ENCODE assay signal across 8 cellular contexts in genomic region chr15:32641517-32642059, GRCh38. TPM values are rescaled to one million over a fixed set of nuclear protein-coding genes. Genes with fewer than 3 reads are reported as not detected.
A peak's percentile ranks its signal among the peaks of the same experiment; 100 is the strongest.
DNase-seq lines count a peak whose midpoint lies in the region; ATAC-seq and TF ChIP-seq lines count a peak whose summit lies in the region.

TSS of gene SCG5 (plus strand) at chr15:32641710. CDS start at chr15:32643593, 1,883 bp downstream.

- ATAC-seq in RWPE2 (ENCODE audit: low read depth) (peak; percentile 86), HG03457 (IDR thresholded peaks at IDR 0.05; ENCODE audit: unreplicated experiment) (no peak), HG02642 (IDR thresholded peaks at IDR 0.05; ENCODE audit: poor library complexity, unreplicated experiment) (no peak)

- peaks cover 16% of the 10 kb centered on the region for H3K4me1 ChIP-seq in RWPE2 (ENCODE audit: insufficient read depth, poor library complexity, severe bottlenecking)

- no peak within 1 kb of the TSS for H3K27ac ChIP-seq in RWPE2 (ENCODE audit: poor library complexity, severe bottlenecking)

- H3K9me3 Mint-ChIP-seq in activated CD4-positive, alpha-beta memory T cell treated with anti-CD3 and anti-CD28 coated beads, Interleukin-2, amount 10 ng/mL, durations not matched to agents 7 days and 5 days = no peaks in the 10 kb centered on the region

- no peaks in the 10 kb centered on the region for H3K9me3 ChIP-seq in RWPE2 (ENCODE audit: severe bottlenecking)

- H3K27me3 ChIP-seq in RWPE2 (ENCODE audit: insufficient read depth, poor library complexity, severe bottlenecking) = no peaks in the 10 kb centered on the region

- H3K27ac Mint-ChIP-seq in activated CD4-positive, alpha-beta memory T cell treated with anti-CD3 and anti-CD28 coated beads, Interleukin-2, amount 10 ng/mL, durations not matched to agents 7 days and 5 days = no peak within 1 kb of the TSS

- H3K4me3 ChIP-seq in RWPE2 (ENCODE audit: severe bottlenecking) (peak within 1 kb of the TSS; percentile 15), fibroblast of villous mesenchyme (ENCODE audit: low read depth, low read length) (peak within 1 kb of the TSS; percentile 53)

- no peaks in the 10 kb centered on the region for H3K27me3 Mint-ChIP-seq in activated CD4-positive, alpha-beta memory T cell treated with anti-CD3 and anti-CD28 coated beads, Interleukin-2, amount 10 ng/mL, durations not matched to agents 7 days and 5 days

- CTCF ChIA-PET in activated CD4-positive, alpha-beta memory T cell treated with anti-CD3 and anti-CD28 coated beads, Interleukin-2, amount 10 ng/mL, durations not matched to agents 7 days and 5 days (lab: Charles Lee) = interaction anchor here (1.0 kb wide), 1 partner anchor 11 kb away, joined by 4 read pairs; no protein-coding TSS in a partner anchor

- DNase-seq in HT1080 (ENCODE audit: low read depth) (no peak), RWPE2 (ENCODE audit: low spot score) (peak; percentile 80), fibroblast of villous mesenchyme (ENCODE audit: low read depth) (no peak), retina (peak; percentile 90), T-helper 2 cell (no peak)
- no peak for DNase-seq in activated CD4-positive, alpha-beta memory T cell treated with anti-CD3 and anti-CD28 coated beads, Interleukin-2, amount 10 ng/mL, durations not matched to agents 7 days and 5 days

- H3K4me3 Mint-ChIP-seq in activated CD4-positive, alpha-beta memory T cell treated with anti-CD3 and anti-CD28 coated beads, Interleukin-2, amount 10 ng/mL, durations not matched to agents 7 days and 5 days = no peak within 1 kb of the TSS

- TF ChIP-seq CTCF in RWPE2 (IDR thresholded peaks at IDR 0.05; ENCODE audit: poor library complexity, severe bottlenecking) (no peak), fibroblast of villous mesenchyme (IDR thresholded peaks at IDR 0.05; ENCODE audit: insufficient read depth, low read depth, low read length) (no peak)

- peaks cover 42% of the 10 kb centered on the region for H3K36me3 ChIP-seq in RWPE2 (ENCODE audit: low read depth)

- H3K36me3 Mint-ChIP-seq in activated CD4-positive, alpha-beta memory T cell treated with anti-CD3 and anti-CD28 coated beads, Interleukin-2, amount 10 ng/mL, durations not matched to agents 7 days and 5 days (ENCODE audit: low read depth) = peaks cover 53% of the 10 kb centered on the region

- POLR2A ChIA-PET in activated CD4-positive, alpha-beta memory T cell treated with anti-CD3 and anti-CD28 coated beads, Interleukin-2, amount 10 ng/mL, durations not matched to agents 7 days and 5 days (lab: Charles Lee) = interaction anchor here (1.4 kb wide), 1 partner anchor 9 kb away, joined by 5 read pairs; no protein-coding TSS in a partner anchor

- peaks cover 3% of the 10 kb centered on the region for H3K4me1 Mint-ChIP-seq in activated CD4-positive, alpha-beta memory T cell treated with anti-CD3 and anti-CD28 coated beads, Interleukin-2, amount 10 ng/mL, durations not matched to agents 7 days and 5 days

RNA-seq across cellular contexts. Expression of gene SCG5, which starts in this region (rescaled TPM):
- total RNA-seq in HT1080 (2014; rRNA removed; shearing (Covaris generic)) = 36.1 and 46.9 TPM in 2 replicates
- 41.7 and 44.5 TPM in 2 replicates for polyA plus RNA-seq in HT1080 (2015; cell fraction: cytosol; rRNA removed)
- 26.8 and 32.6 TPM in 2 replicates for polyA plus RNA-seq in HT1080 (2015; cell fraction: nucleus; rRNA removed)
- 8.7 and 17.7 TPM in 2 replicates for total RNA-seq in fibroblast of villous mesenchyme
- 1 to 10 TPM; 3.1 to 3.8 TPM for total RNA-seq in activated CD4-positive, alpha-beta memory T cell treated with anti-CD3 and anti-CD28 coated beads, Interleukin-2, amount 10 ng/mL, durations not matched to agents 7 days and 5 days

Comparison
In these comparisons a context has a peak if more than half of its experiments do, and no peak if none do; other contexts are left out.
1. DNase-seq: peak in RWPE2 (single experiment) and retina (single experiment); none in HT1080 (single experiment), fibroblast of villous mesenchyme (single experiment), activated CD4-positive, alpha-beta memory T cell treated with anti-CD3 and anti-CD28 coated beads, Interleukin-2, amount 10 ng/mL, durations not matched to agents 7 days and 5 days (single experiment) and T-helper 2 cell (0 of 5).